In genomic region chr1:94335950-94336349, GRCh38 we compare ENCODE assay signal across 9 cellular contexts.
DNase-seq lines count a peak whose midpoint lies in the region; ATAC-seq and TF ChIP-seq lines count a peak whose summit lies in the region.
"Had no signal": no experiment of that assay in that cellular context is flagged by ENCODE, and none has a peak within 500 bp of the region (broad histone marks: within the 10 kb centered on the region; RNA-seq: fewer than 3 reads in every experiment).

No MANE protein-coding gene starts in this region.

- H3K9me3 ChIP-seq in lower lobe of right lung, result no peaks in the 10 kb centered on the region
- H3K9me3 ChIP-seq in vagina, result no peaks in the 10 kb centered on the region
- H3K9me3 ChIP-seq: neutrophil had no signal

- H3K36me3 ChIP-seq in lower lobe of right lung (no peaks in the 10 kb centered on the region), vagina (no peaks in the 10 kb centered on the region)
- H3K36me3 ChIP-seq: neutrophil had no signal

- DNase-seq in AG08396 (ENCODE audit: low spot score) (peak; percentile 41), GM12865 (ENCODE audit: low read depth) (peak; percentile 84), LNCaP clone FGC (ENCODE audit: low read depth) (peak; percentile 89), RPMI7951 (ENCODE audit: low read depth) (peak; percentile 87), ecto neural progenitor cell (ENCODE audit: low spot score) (peak; percentile 56), lower lobe of right lung (no peak), vagina (ENCODE audit: extremely low spot score in 2 of 2) (no peak)

- TF ChIP-seq POLR2A in vagina (IDR thresholded peaks at IDR 0.05), result no peak

- no peak overlapping the region for H3K4me3 ChIP-seq in GM12865 (ENCODE audit: low read depth, low read length)
- no peak overlapping the region for H3K4me3 ChIP-seq in LNCaP clone FGC (ENCODE audit: low read depth, low read length)
- H3K4me3 ChIP-seq in lower lobe of right lung, result no peak overlapping the region
- no peak overlapping the region for H3K4me3 ChIP-seq in vagina

- peak; percentile 86 to 93 for ATAC-seq in lower lobe of right lung
- ATAC-seq in GM21717 (IDR thresholded peaks at IDR 0.05; ENCODE audit: unreplicated experiment), result no peak

- no peak overlapping the region for H3K27ac ChIP-seq in lower lobe of right lung
- H3K27ac ChIP-seq in vagina, result no peak overlapping the region
- H3K27ac ChIP-seq: neutrophil had no signal

- H3K27me3 ChIP-seq in lower lobe of right lung (ENCODE audit: low read depth), result no peaks in the 10 kb centered on the region
- no peaks in the 10 kb centered on the region for H3K27me3 ChIP-seq in vagina
- H3K27me3 ChIP-seq: neutrophil had no signal

- H3K4me1 ChIP-seq in lower lobe of right lung (peaks cover 17% of the 10 kb centered on the region), vagina (no peaks in the 10 kb centered on the region)

- intact Hi-C loops in lower lobe of right lung (cut with DNase I) (loop anchor here (5.0 to 10.0 kb wide), 2 partner anchors 91 to 294 kb away; no protein-coding TSS in a partner anchor), vagina (cut with DNase I) (loop anchor here (5.0 kb wide), 2 partner anchors 274 to 289 kb away; no protein-coding TSS in a partner anchor)

- TF ChIP-seq CTCF in GM12865 (IDR thresholded peaks at IDR 0.05; ENCODE audit: insufficient read depth, low read depth, low read length, missing control alignments) (peak; percentile 65), LNCaP clone FGC (IDR thresholded peaks at IDR 0.05; ENCODE audit: control insufficient read depth, extremely low read depth, insufficient read depth) (peak; percentile 94), lower lobe of right lung (IDR thresholded peaks at IDR 0.05) (peak; percentile 81), vagina (IDR thresholded peaks at IDR 0.05) (peak; percentile 90 to 93 (median 91))

Comparison
In these comparisons a context has a peak if more than half of its experiments do, and no peak if none do; other contexts are left out.
1. DNase-seq: peak in AG08396 (single experiment), GM12865 (single experiment), LNCaP clone FGC (single experiment), RPMI7951 (single experiment) and ecto neural progenitor cell (single experiment); none in lower lobe of right lung (single experiment) and vagina (0 of 2).
2. Peak in every context shown above with its lines, with median percentiles within 50 percentile points of each other: CTCF ChIP-seq.